ENCODE assay signal across 13 cellular contexts in the genomic region with DNA sequence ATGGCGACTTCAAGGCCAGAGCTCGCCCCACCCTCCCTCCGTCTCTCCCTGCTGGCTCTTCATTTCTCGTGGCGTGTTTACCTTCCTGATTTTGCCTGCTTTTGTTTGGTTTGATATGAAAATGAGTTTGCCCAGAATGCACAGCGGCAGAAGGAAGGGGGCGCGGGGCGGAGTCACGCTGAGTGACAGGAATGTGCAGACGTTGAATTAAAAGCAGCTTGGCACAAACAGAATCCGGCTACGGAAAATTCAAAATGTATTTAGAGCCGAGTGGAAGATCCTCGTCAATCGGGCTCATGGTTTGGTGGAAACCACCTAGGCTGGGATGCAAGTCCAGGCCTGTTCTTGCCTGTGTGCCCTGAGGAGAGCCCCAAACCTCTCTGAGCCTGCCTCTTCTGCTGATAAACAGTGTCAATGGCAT.
"Had no signal": no experiment of that assay in that cellular context is flagged by ENCODE, and none has a peak within 500 bp of the region (broad histone marks: within the 10 kb centered on the region; RNA-seq: fewer than 3 reads in every experiment).

No MANE protein-coding gene starts in this region.

- H3K4me3 ChIP-seq: gastroesophageal sphincter, pancreas, suprapubic skin, upper lobe of right lung had no signal

- FAIRE-seq: kidney, pancreas had no signal

- H3K36me3 Mint-ChIP-seq: activated CD8-positive, alpha-beta memory T cell treated with anti-CD3 and anti-CD28 coated beads, Interleukin-2, amount 10 ng/mL, durations not matched to agents 7 days and 5 days had no signal

- H3K9me3 Mint-ChIP-seq: activated naive CD8-positive, alpha-beta T cell treated with anti-CD3 and anti-CD28 coated beads, Interleukin-2, amount 10 ng/mL, durations not matched to agents 7 days and 5 days; activated T-cell treated with anti-CD3 and anti-CD28 coated beads, Interleukin-2, amount 50 U/mL, for 72 hours had no signal

- H3K36me3 ChIP-seq: gastroesophageal sphincter, pancreas, suprapubic skin, upper lobe of right lung had no signal

- H3K27me3 ChIP-seq: pancreas had no signal

- H3K27ac ChIP-seq: gastroesophageal sphincter, pancreas, suprapubic skin, upper lobe of right lung had no signal

- H3K27me3 Mint-ChIP-seq: activated CD8-positive, alpha-beta memory T cell treated with anti-CD3 and anti-CD28 coated beads, Interleukin-2, amount 10 ng/mL, durations not matched to agents 7 days and 5 days; activated naive CD8-positive, alpha-beta T cell treated with anti-CD3 and anti-CD28 coated beads, Interleukin-2, amount 10 ng/mL, durations not matched to agents 7 days and 5 days had no signal

- H3K27ac Mint-ChIP-seq: activated CD8-positive, alpha-beta memory T cell treated with anti-CD3 and anti-CD28 coated beads, Interleukin-2, amount 10 ng/mL, durations not matched to agents 7 days and 5 days; activated naive CD8-positive, alpha-beta T cell treated with anti-CD3 and anti-CD28 coated beads, Interleukin-2, amount 10 ng/mL, durations not matched to agents 7 days and 5 days; activated T-cell treated with anti-CD3 and anti-CD28 coated beads, Interleukin-2, amount 50 U/mL, for 72 hours had no signal

- H3K4me3 Mint-ChIP-seq: activated CD8-positive, alpha-beta memory T cell treated with anti-CD3 and anti-CD28 coated beads, Interleukin-2, amount 10 ng/mL, durations not matched to agents 7 days and 5 days; activated naive CD8-positive, alpha-beta T cell treated with anti-CD3 and anti-CD28 coated beads, Interleukin-2, amount 10 ng/mL, durations not matched to agents 7 days and 5 days; activated T-cell treated with anti-CD3 and anti-CD28 coated beads, Interleukin-2, amount 50 U/mL, for 72 hours had no signal

- H3K4me1 ChIP-seq: gastroesophageal sphincter, pancreas, upper lobe of right lung had no signal

- DNase-seq: activated CD4-positive, alpha-beta T cell treated with anti-CD3 and anti-CD28 coated beads for 1 hour; activated CD4-positive, alpha-beta T cell treated with anti-CD3 and anti-CD28 coated beads, Interleukin-2, amount 50 U/mL, for 48 hours; activated CD8-positive, alpha-beta memory T cell treated with anti-CD3 and anti-CD28 coated beads, Interleukin-2, amount 10 ng/mL, durations not matched to agents 7 days and 5 days; activated gamma-delta T cell treated with Interleukin-2 at 50 U/mL for 16 hours; activated naive CD8-positive, alpha-beta T cell treated with anti-CD3 and anti-CD28 coated beads, Interleukin-2, amount 10 ng/mL, durations not matched to agents 7 days and 5 days; activated T-cell treated with anti-CD3 and anti-CD28 coated beads, Interleukin-2, amount 50 U/mL, for 72 hours; kidney; pancreas; stimulated activated CD4-positive, alpha-beta T cell treated with anti-CD3 and anti-CD28 coated beads, Interleukin-2, amount 100 ng/mL, for 48 hours; stimulated activated naive CD4-positive, alpha-beta T cell treated with Interleukin-2 at 50 U/mL for 16 hours; upper lobe of right lung had no signal

- H3K9me3 ChIP-seq: gastroesophageal sphincter, pancreas, suprapubic skin, upper lobe of right lung had no signal

- H3K4me1 Mint-ChIP-seq: activated CD8-positive, alpha-beta memory T cell treated with anti-CD3 and anti-CD28 coated beads, Interleukin-2, amount 10 ng/mL, durations not matched to agents 7 days and 5 days had no signal
